ENCODE assay signal across 15 cellular contexts in genomic region chr12:6620885-6621274, GRCh38. TPM values are rescaled to one million over a fixed set of nuclear protein-coding genes. Genes with fewer than 3 reads are reported as not detected.
DNase-seq lines count a peak whose midpoint lies in the region; ATAC-seq, FAIRE-seq and TF ChIP-seq lines count a peak whose summit lies in the region.
"Had no signal": no experiment of that assay in that cellular context is flagged by ENCODE, and none has a peak within 500 bp of the region (broad histone marks: within the 10 kb centered on the region; RNA-seq: fewer than 3 reads in every experiment).

No MANE protein-coding gene starts in this region.

- no peaks in the 10 kb centered on the region for H3K79me1 ChIP-seq in mesendoderm (ENCODE audit: low read length)

- peak overlapping the region; percentile 38 for H3K4me3 Mint-ChIP-seq in activated naive CD4-positive, alpha-beta T cell treated with anti-CD3 and anti-CD28 coated beads, Interleukin-2, amount 10 ng/mL, durations not matched to agents 7 days and 5 days
- H3K4me3 Mint-ChIP-seq in activated T-helper 2 cell treated with anti-CD3 and anti-CD28 coated beads, Interferon-gamma antibody, Interleukin-2, Interleukin-4, amounts not matched to agents 10 μg/mL and 5 μg/mL and 100 μg/mL, durations not matched to agents 14 hours and 24 hours and 36 hours (ENCODE audit: low read depth): peak overlapping the region; percentile 65

- H3K9me3 ChIP-seq in testis: no peaks in the 10 kb centered on the region

- peaks cover 10% of the 10 kb centered on the region for H3K36me3 Mint-ChIP-seq in activated naive CD4-positive, alpha-beta T cell treated with anti-CD3 and anti-CD28 coated beads, Interleukin-2, amount 10 ng/mL, durations not matched to agents 7 days and 5 days
- peaks cover 0 to 6% of the 10 kb centered on the region in 2 donors for H3K36me3 Mint-ChIP-seq in activated naive CD4-positive, alpha-beta T cell treated with anti-CD3 and anti-CD28 coated beads, Interleukin-2, amount 50 U/mL, for 72 hours
- peaks cover 3% of the 10 kb centered on the region for H3K36me3 Mint-ChIP-seq in activated T-helper 2 cell treated with anti-CD3 and anti-CD28 coated beads, Interferon-gamma antibody, Interleukin-2, Interleukin-4, amounts not matched to agents 10 μg/mL and 5 μg/mL and 100 μg/mL, durations not matched to agents 14 hours and 24 hours and 36 hours (ENCODE audit: low read depth)

- no peak overlapping the region for H2BK120ac ChIP-seq in mesendoderm (ENCODE audit: low read depth, low read length)

- H3K4me3 ChIP-seq in mesendoderm (ENCODE audit: low read length) (no peak overlapping the region), testis (peak overlapping the region; percentile 20 to 27)

- H3K27me3 Mint-ChIP-seq in activated naive CD4-positive, alpha-beta T cell treated with anti-CD3 and anti-CD28 coated beads, Interleukin-2, amount 10 ng/mL, durations not matched to agents 7 days and 5 days: no peaks in the 10 kb centered on the region
- no peaks in the 10 kb centered on the region for H3K27me3 Mint-ChIP-seq in activated T-helper 2 cell treated with anti-CD3 and anti-CD28 coated beads, Interferon-gamma antibody, Interleukin-2, Interleukin-4, amounts not matched to agents 10 μg/mL and 5 μg/mL and 100 μg/mL, durations not matched to agents 14 hours and 24 hours and 36 hours (ENCODE audit: low read depth)

- TF ChIP-seq CTCF in testis (IDR thresholded peaks at IDR 0.05): no peak

- H3K36me3 ChIP-seq in mesendoderm (ENCODE audit: control insufficient read depth, insufficient read depth, low read length): no peaks in the 10 kb centered on the region
- H3K36me3 ChIP-seq in testis (ENCODE audit: low read depth, missing control alignments): no peaks in the 10 kb centered on the region

- H3K4ac ChIP-seq in mesendoderm (ENCODE audit: low read depth, low read length): no peak overlapping the region

- no CpG with 5 or more reads among the region's 29 CpGs for WGBS in mesendoderm (ENCODE audit: extremely low coverage, insufficient coverage, low lambda C conversion rate)
- 53 to 70% methylated on average over 7 to 29 of the region's 29 CpGs for WGBS in testis, 2 donors

- no peak overlapping the region for H3K9ac ChIP-seq in mesendoderm (ENCODE audit: low read length)

- H3K79me2 ChIP-seq in mesendoderm (ENCODE audit: control insufficient read depth, insufficient read depth, low read length): no peaks in the 10 kb centered on the region

- no peak for TF ChIP-seq POLR2A in testis (IDR thresholded peaks at IDR 0.05)

- no peak overlapping the region for H2BK5ac ChIP-seq in mesendoderm (ENCODE audit: low read length)

- H3K4me2 ChIP-seq in mesendoderm (ENCODE audit: low read length): no peak overlapping the region

- peak overlapping the region; percentile 76 for H3K56ac ChIP-seq in mesendoderm (ENCODE audit: low read length)

- no peak for ATAC-seq in activated naive CD4-positive, alpha-beta T cell treated with anti-CD3 and anti-CD28 coated beads, Interleukin-2, amount 50 U/mL, for 72 hours
- no peak for ATAC-seq in HG03439 (IDR thresholded peaks at IDR 0.05; ENCODE audit: unreplicated experiment)

- intact Hi-C loops in activated T-helper 2 cell treated with anti-CD3 and anti-CD28 coated beads, Interferon-gamma antibody, Interleukin-2, Interleukin-4, amounts not matched to agents 10 μg/mL and 5 μg/mL and 100 μg/mL, durations not matched to agents 14 hours and 24 hours and 36 hours (cut with micrococcal nuclease): no loop called here
- intact Hi-C loops in testis (cut with DNase I; ENCODE audit: low total_unique reads): no loop called here

- DNase-seq in activated naive CD4-positive, alpha-beta T cell treated with anti-CD3 and anti-CD28 coated beads, Interleukin-2, amount 10 ng/mL, durations not matched to agents 7 days and 5 days: no peak
- no peak for DNase-seq in activated naive CD4-positive, alpha-beta T cell treated with anti-CD3 and anti-CD28 coated beads, Interleukin-2, amount 50 U/mL, for 72 hours (ENCODE audit: low spot score in 2 of 2)
- no peak for DNase-seq in activated T-helper 2 cell treated with anti-CD3 and anti-CD28 coated beads, Interferon-gamma antibody, Interleukin-2, Interleukin-4, amounts not matched to agents 10 μg/mL and 5 μg/mL and 100 μg/mL, durations not matched to agents 14 hours and 24 hours and 36 hours (ENCODE audit: low spot score)
- DNase-seq in mesendoderm (no peak), testis (no peak), RCC 7860 (ENCODE audit: low spot score) (no peak)
- DNase-seq in effector CD8-positive, alpha-beta T cell (lab: John Stamatoyannopoulos, UW): no peak
- DNase-seq: DND-41, NCI-H1105, NCI-H446 treated with DMSO at 0.1 percent for 48 hours had no signal

- H3K27ac ChIP-seq in mesendoderm (ENCODE audit: low read depth, low read length) (no peak overlapping the region), testis (no peak overlapping the region)

- CTCF ChIA-PET in activated naive CD4-positive, alpha-beta T cell treated with anti-CD3 and anti-CD28 coated beads, Interleukin-2, amount 10 ng/mL, durations not matched to agents 7 days and 5 days (lab: Charles Lee): interaction anchor here (0.7 to 4.1 kb wide), 14 partner anchors 10 to 213 kb away, joined by 3 to 30 read pairs (median 5); partner anchors contain the start of gene ZNF384

- H3K4me1 ChIP-seq in mesendoderm (ENCODE audit: control insufficient read depth, low read depth, low read length) (no peaks in the 10 kb centered on the region), testis (no peaks in the 10 kb centered on the region)

- no peak for FAIRE-seq in RCC 7860 (lab: Jason Lieb, UNC)
- FAIRE-seq: GM12892, H54 had no signal

- H3K18ac ChIP-seq in mesendoderm (ENCODE audit: low read length): no peak overlapping the region

- H4K5ac ChIP-seq in mesendoderm (ENCODE audit: low read length): no peak overlapping the region

- H2AK5ac ChIP-seq in mesendoderm (ENCODE audit: low read length): peak overlapping the region; percentile 50

- H3K27ac Mint-ChIP-seq in activated naive CD4-positive, alpha-beta T cell treated with anti-CD3 and anti-CD28 coated beads, Interleukin-2, amount 10 ng/mL, durations not matched to agents 7 days and 5 days: peak overlapping the region; percentile 65
- peak overlapping the region in 1 of 2 donors; percentile 41 for H3K27ac Mint-ChIP-seq in activated naive CD4-positive, alpha-beta T cell treated with anti-CD3 and anti-CD28 coated beads, Interleukin-2, amount 50 U/mL, for 72 hours
- peak overlapping the region; percentile 38 for H3K27ac Mint-ChIP-seq in activated T-helper 2 cell treated with anti-CD3 and anti-CD28 coated beads, Interferon-gamma antibody, Interleukin-2, Interleukin-4, amounts not matched to agents 10 μg/mL and 5 μg/mL and 100 μg/mL, durations not matched to agents 14 hours and 24 hours and 36 hours

- peaks cover 13% of the 10 kb centered on the region for H3K4me1 Mint-ChIP-seq in activated naive CD4-positive, alpha-beta T cell treated with anti-CD3 and anti-CD28 coated beads, Interleukin-2, amount 10 ng/mL, durations not matched to agents 7 days and 5 days
- peaks cover 3% of the 10 kb centered on the region for H3K4me1 Mint-ChIP-seq in activated T-helper 2 cell treated with anti-CD3 and anti-CD28 coated beads, Interferon-gamma antibody, Interleukin-2, Interleukin-4, amounts not matched to agents 10 μg/mL and 5 μg/mL and 100 μg/mL, durations not matched to agents 14 hours and 24 hours and 36 hours (ENCODE audit: low read depth)

- no peak overlapping the region for H2BK15ac ChIP-seq in mesendoderm (replicated peaks; ENCODE audit: low read depth)

- no peaks in the 10 kb centered on the region for H3K27me3 ChIP-seq in mesendoderm (ENCODE audit: insufficient read depth, low read length, poor library complexity)
- no peaks in the 10 kb centered on the region for H3K27me3 ChIP-seq in testis

- no peak overlapping the region for H4K8ac ChIP-seq in mesendoderm (ENCODE audit: low read depth, low read length)

- H3K23ac ChIP-seq in mesendoderm (ENCODE audit: low read length): no peak overlapping the region

- no peaks in the 10 kb centered on the region for H3K9me3 Mint-ChIP-seq in activated naive CD4-positive, alpha-beta T cell treated with anti-CD3 and anti-CD28 coated beads, Interleukin-2, amount 10 ng/mL, durations not matched to agents 7 days and 5 days
- no peaks in the 10 kb centered on the region for H3K9me3 Mint-ChIP-seq in activated naive CD4-positive, alpha-beta T cell treated with anti-CD3 and anti-CD28 coated beads, Interleukin-2, amount 50 U/mL, for 72 hours
- no peaks in the 10 kb centered on the region for H3K9me3 Mint-ChIP-seq in activated T-helper 2 cell treated with anti-CD3 and anti-CD28 coated beads, Interferon-gamma antibody, Interleukin-2, Interleukin-4, amounts not matched to agents 10 μg/mL and 5 μg/mL and 100 μg/mL, durations not matched to agents 14 hours and 24 hours and 36 hours

RNA-seq across cellular contexts. Expression of gene CHD4, which starts 13.7 kb away (rescaled TPM):
- 100 to 1,000 TPM; 288 to 307 TPM for total RNA-seq in activated naive CD4-positive, alpha-beta T cell treated with anti-CD3 and anti-CD28 coated beads, Interleukin-2, amount 50 U/mL, for 72 hours
- 343 and 351 TPM in 2 replicates for total RNA-seq in activated T-helper 2 cell treated with anti-CD3 and anti-CD28 coated beads, Interferon-gamma antibody, Interleukin-2, Interleukin-4, amounts not matched to agents 10 μg/mL and 5 μg/mL and 100 μg/mL, durations not matched to agents 14 hours and 24 hours and 36 hours
- polyA plus RNA-seq in mesendoderm (2013, experiment 1 of 2): 145 TPM
- 139 TPM for polyA plus RNA-seq in mesendoderm (2013, experiment 2 of 2)
- total RNA-seq in testis: 100 to 1,000 TPM; 314 to 328 TPM
- 160 TPM for polyA plus RNA-seq in testis (ENCODE audit: insufficient read depth, low read depth, low replicate concordance)

RNA-seq across cellular contexts. Expression of gene LPAR5, which starts 14.9 kb away (rescaled TPM):
- 1 to 10 TPM; 2.8 to 5.1 TPM for total RNA-seq in activated naive CD4-positive, alpha-beta T cell treated with anti-CD3 and anti-CD28 coated beads, Interleukin-2, amount 50 U/mL, for 72 hours
- total RNA-seq in activated T-helper 2 cell treated with anti-CD3 and anti-CD28 coated beads, Interferon-gamma antibody, Interleukin-2, Interleukin-4, amounts not matched to agents 10 μg/mL and 5 μg/mL and 100 μg/mL, durations not matched to agents 14 hours and 24 hours and 36 hours: 3.6 and 4.1 TPM in 2 replicates
- polyA plus RNA-seq in mesendoderm (2013, experiment 1 of 2): 0.37 TPM
- 0.28 TPM for polyA plus RNA-seq in mesendoderm (2013, experiment 2 of 2)
- 1 to 10 TPM; 1.5 to 2.4 TPM for total RNA-seq in testis
- polyA plus RNA-seq in testis (ENCODE audit: insufficient read depth, low read depth, low replicate concordance): 3.1 TPM
- total RNA-seq: myocyte, RPMI7951 had no signal

RNA-seq across cellular contexts. Expression of gene ACRBP, which starts 26.4 kb away (rescaled TPM):
- total RNA-seq in activated naive CD4-positive, alpha-beta T cell treated with anti-CD3 and anti-CD28 coated beads, Interleukin-2, amount 50 U/mL, for 72 hours: 1 to 10 TPM; 2.1 to 2.8 TPM
- 1.2 and 1.5 TPM in 2 replicates for total RNA-seq in activated T-helper 2 cell treated with anti-CD3 and anti-CD28 coated beads, Interferon-gamma antibody, Interleukin-2, Interleukin-4, amounts not matched to agents 10 μg/mL and 5 μg/mL and 100 μg/mL, durations not matched to agents 14 hours and 24 hours and 36 hours
- polyA plus RNA-seq in mesendoderm (2013, experiment 1 of 2): 0.38 TPM
- 0.55 TPM for polyA plus RNA-seq in mesendoderm (2013, experiment 2 of 2)
- total RNA-seq in testis: 100 to 1,000 TPM; 172 to 241 TPM
- polyA plus RNA-seq in testis (ENCODE audit: insufficient read depth, low read depth, low replicate concordance): 715 TPM

RNA-seq across cellular contexts. Expression of gene ING4, which starts 42.0 kb away (rescaled TPM):
- 10 to 100 TPM; 18.1 to 24.3 TPM for total RNA-seq in activated naive CD4-positive, alpha-beta T cell treated with anti-CD3 and anti-CD28 coated beads, Interleukin-2, amount 50 U/mL, for 72 hours
- 18.5 and 19.1 TPM in 2 replicates for total RNA-seq in activated T-helper 2 cell treated with anti-CD3 and anti-CD28 coated beads, Interferon-gamma antibody, Interleukin-2, Interleukin-4, amounts not matched to agents 10 μg/mL and 5 μg/mL and 100 μg/mL, durations not matched to agents 14 hours and 24 hours and 36 hours
- polyA plus RNA-seq in mesendoderm (2013, experiment 1 of 2): 11.7 TPM
- 11.7 TPM for polyA plus RNA-seq in mesendoderm (2013, experiment 2 of 2)
- 10 to 100 TPM; 58.3 to 63.0 TPM for total RNA-seq in testis
- 48.1 TPM for polyA plus RNA-seq in testis (ENCODE audit: insufficient read depth, low read depth, low replicate concordance)

RNA-seq across cellular contexts. Expression of gene NOP2, which starts 52.8 kb away (rescaled TPM):
- 10 to 100 TPM; 78.8 to 79.8 TPM for total RNA-seq in activated naive CD4-positive, alpha-beta T cell treated with anti-CD3 and anti-CD28 coated beads, Interleukin-2, amount 50 U/mL, for 72 hours
- 146 and 157 TPM in 2 replicates for total RNA-seq in activated T-helper 2 cell treated with anti-CD3 and anti-CD28 coated beads, Interferon-gamma antibody, Interleukin-2, Interleukin-4, amounts not matched to agents 10 μg/mL and 5 μg/mL and 100 μg/mL, durations not matched to agents 14 hours and 24 hours and 36 hours
- polyA plus RNA-seq in mesendoderm (2013, experiment 1 of 2): 68.0 TPM
- 67.6 TPM for polyA plus RNA-seq in mesendoderm (2013, experiment 2 of 2)
- total RNA-seq in testis: 10 to 100 TPM; 51.8 to 60.3 TPM
- polyA plus RNA-seq in testis (ENCODE audit: insufficient read depth, low read depth, low replicate concordance): 38.6 TPM

Comparison
In these comparisons a context has a peak if more than half of its experiments do, and no peak if none do; other contexts are left out.
1. RNA of gene ACRBP, which starts 26.4 kb away (total RNA-seq): 172 to 241 TPM in testis; 2.1 to 2.8 TPM in activated naive CD4-positive, alpha-beta T cell treated with anti-CD3 and anti-CD28 coated beads, Interleukin-2, amount 50 U/mL, for 72 hours and 1.2 to 1.5 TPM in activated T-helper 2 cell treated with anti-CD3 and anti-CD28 coated beads, Interferon-gamma antibody, Interleukin-2, Interleukin-4, amounts not matched to agents 10 μg/mL and 5 μg/mL and 100 μg/mL, durations not matched to agents 14 hours and 24 hours and 36 hours; every median in the first group is over 10 times any median in the second.